In the genomic region with DNA sequence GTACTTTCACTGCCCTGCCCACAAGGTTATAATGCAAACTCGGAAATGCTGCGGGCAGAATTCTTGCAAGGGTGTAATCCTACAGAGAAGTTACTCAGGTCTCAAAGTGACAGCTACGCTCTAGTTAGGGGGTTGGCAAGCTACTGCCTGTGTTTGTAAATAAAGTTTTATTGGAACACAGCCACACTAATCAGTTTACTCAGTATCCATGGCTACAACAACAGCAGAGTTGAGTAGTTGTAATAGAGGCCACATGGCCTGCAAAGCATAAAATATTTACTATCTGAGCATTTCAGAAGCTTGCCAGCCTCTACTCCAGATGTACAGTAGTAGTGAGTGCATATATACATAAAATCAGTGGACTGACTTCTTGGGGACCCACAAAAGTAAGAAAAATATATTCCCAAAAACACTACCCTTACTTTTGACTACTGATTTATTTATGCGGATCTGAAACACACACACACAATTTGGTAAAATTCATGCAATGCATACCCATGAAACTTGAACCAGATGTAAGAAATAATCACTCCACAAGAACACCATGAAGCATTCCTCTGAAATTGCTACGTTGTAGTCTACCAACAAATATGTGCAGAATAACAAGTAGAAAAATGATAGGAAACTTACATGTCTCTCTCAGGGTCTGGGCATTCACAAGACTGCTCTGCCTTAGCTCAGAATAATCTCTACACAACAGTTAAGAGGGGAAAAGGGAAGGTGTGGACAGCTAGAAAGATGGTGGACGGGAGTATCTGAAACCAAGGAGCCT, we compare ENCODE assay signal across 18 cellular contexts. TPM values are rescaled to one million over a fixed set of nuclear protein-coding genes. Genes with fewer than 3 reads are reported as not detected.
DNase-seq lines count a peak whose midpoint lies in the region; ATAC-seq and TF ChIP-seq lines count a peak whose summit lies in the region.
"Had no signal": no experiment of that assay in that cellular context is flagged by ENCODE, and none has a peak within 500 bp of the region (broad histone marks: within the 10 kb centered on the region; RNA-seq: fewer than 3 reads in every experiment).

No MANE protein-coding gene starts in this region.

- H3K27ac Mint-ChIP-seq in endodermal cell: no peak overlapping the region
- peak overlapping the region; percentile 33 for H3K27ac Mint-ChIP-seq in mesothelial cell of epicardium

- ATAC-seq in HG03439 (IDR thresholded peaks at IDR 0.05; ENCODE audit: unreplicated experiment): no peak
- ATAC-seq: stimulated activated effector memory CD8-positive, alpha-beta T cell treated with anti-CD3 and anti-CD28 coated beads, Interleukin-12 subunit alpha, Interleukin-12 subunit beta, amount 100 ng/mL, for 72 hours had no signal

- H3K4me3 ChIP-seq in endodermal cell (ENCODE audit: low read length): peak overlapping the region; percentile 20

- H3K4me1 Mint-ChIP-seq in endodermal cell: peaks cover 30% of the 10 kb centered on the region
- H3K4me1 Mint-ChIP-seq in mesothelial cell of epicardium: peaks cover 7% of the 10 kb centered on the region

- TF ChIP-seq CTCF in endodermal cell (conservative IDR thresholded peaks at IDR 0.05): no peak
- no peak for TF ChIP-seq CTCF in mesothelial cell of epicardium (IDR thresholded peaks at IDR 0.05; ENCODE audit: unreplicated experiment)

- H3K9me3 ChIP-seq in endodermal cell (ENCODE audit: control insufficient read depth, low read length): peaks cover 7% of the 10 kb centered on the region

- H3K27me3 Mint-ChIP-seq in endodermal cell (ENCODE audit: insufficient read depth) (no peaks in the 10 kb centered on the region), mesothelial cell of epicardium (ENCODE audit: low read depth) (no peaks in the 10 kb centered on the region)

- WGBS in endodermal cell (ENCODE audit: insufficient coverage in 1 of 2, insufficient read length in 1 of 2), 2 experiments: 90 to 100% methylated on average over 4 to 6 of the region's 6 CpGs

- H3K9me3 Mint-ChIP-seq in endodermal cell (peaks cover 9% of the 10 kb centered on the region), mesothelial cell of epicardium (peaks cover 7% of the 10 kb centered on the region)
- H3K9me3 Mint-ChIP-seq: stimulated activated effector memory CD8-positive, alpha-beta T cell treated with anti-CD3 and anti-CD28 coated beads, Interleukin-12 subunit alpha, Interleukin-12 subunit beta, amount 100 ng/mL, for 72 hours had no signal

- peaks cover 15% of the 10 kb centered on the region for H3K4me1 ChIP-seq in endodermal cell (ENCODE audit: control insufficient read depth, insufficient read depth, low read length)

- H3K4me3 Mint-ChIP-seq in endodermal cell (no peak overlapping the region), mesothelial cell of epicardium (no peak overlapping the region)
- H3K4me3 Mint-ChIP-seq: H9; stimulated activated effector memory CD8-positive, alpha-beta T cell treated with anti-CD3 and anti-CD28 coated beads, Interleukin-12 subunit alpha, Interleukin-12 subunit beta, amount 100 ng/mL, for 72 hours had no signal

- H3K36me3 Mint-ChIP-seq in endodermal cell (ENCODE audit: low read depth) (peaks cover 17% of the 10 kb centered on the region), mesothelial cell of epicardium (peaks cover 17% of the 10 kb centered on the region)
- H3K36me3 Mint-ChIP-seq: stimulated activated effector memory CD8-positive, alpha-beta T cell treated with anti-CD3 and anti-CD28 coated beads, Interleukin-12 subunit alpha, Interleukin-12 subunit beta, amount 100 ng/mL, for 72 hours had no signal

- no peaks in the 10 kb centered on the region for H3K27me3 ChIP-seq in endodermal cell (ENCODE audit: control insufficient read depth, insufficient read depth, low read length, poor library complexity, severe bottlenecking)

- H3K9ac ChIP-seq in endodermal cell (ENCODE audit: extremely low read depth, low read length, poor library complexity, severe bottlenecking): no peak overlapping the region
- H3K9ac ChIP-seq: KMS-11 had no signal

- DNase-seq in DMS153 (lab: John Stamatoyannopoulos, UW) (peak; percentile 44), DMS153 treated with DMSO at 0.1 percent for 48 hours (lab: John Stamatoyannopoulos, UW; ENCODE audit: unreplicated experiment) (no peak), NCI-H1694 treated with DMSO at 0.1 percent for 48 hours (lab: John Stamatoyannopoulos, UW) (peak; percentile 44), endodermal cell (no peak), mesothelial cell of epicardium (ENCODE audit: low spot score in 2 of 2, unreplicated experiment in 2 of 2) (no peak), HK-2 (ENCODE audit: unreplicated experiment) (no peak), hepatic stellate cell (ENCODE audit: low spot score) (no peak)
- DNase-seq: 8988T; activated gamma-delta T cell; effector CD4-positive, alpha-beta T cell; H9; kidney; OCI-M1; SW 1271; WERI-Rb-1 had no signal

- H3K27ac ChIP-seq in endodermal cell (ENCODE audit: low read depth, low read length): peak overlapping the region; percentile 36
- H3K27ac ChIP-seq: KMS-11, WERI-Rb-1 had no signal

- peaks cover 7% of the 10 kb centered on the region for H3K36me3 ChIP-seq in endodermal cell (ENCODE audit: control insufficient read depth, insufficient read depth, low read length)
- H3K36me3 ChIP-seq: WERI-Rb-1 had no signal

RNA-seq across cellular contexts. Expression of a gene that starts 52.9 kb away (rescaled TPM):
- 10 to 100 TPM; 31.6 to 38.1 TPM for total RNA-seq in endodermal cell
- 17.8 TPM for polyA plus RNA-seq in endodermal cell (2013, experiment 1 of 2)
- polyA plus RNA-seq in endodermal cell (2013, experiment 2 of 2): 18.9 TPM
- total RNA-seq in mesothelial cell of epicardium: 29.7 to 34.4 TPM (median 33.6 TPM) in 3 replicates

Comparison
In these comparisons a context has a peak if more than half of its experiments do, and no peak if none do; other contexts are left out.
1. DNase-seq: peak in DMS153 (single experiment) and NCI-H1694 treated with DMSO at 0.1 percent for 48 hours (single experiment); none in DMS153 treated with DMSO at 0.1 percent for 48 hours (single experiment), endodermal cell (single experiment), mesothelial cell of epicardium (0 of 2), HK-2 (single experiment) and hepatic stellate cell (single experiment).